In genomic region chr17:62423647-62424461, GRCh38 we compare ENCODE assay signal across 8 cellular contexts. TPM values are rescaled to one million over a fixed set of nuclear protein-coding genes. Genes with fewer than 3 reads are reported as not detected.
DNase-seq lines count a peak whose midpoint lies in the region; ATAC-seq and TF ChIP-seq lines count a peak whose summit lies in the region.
"Not testable (repeated sequence)": the region's sequence is repeated elsewhere in the genome, so short reads cannot be mapped to it uniquely, and the experiment has no call there.

METTL2A (plus strand) TSS chr17:62423897; CDS start chr17:62423903, 6 bp downstream.

- H3K36me3 Mint-ChIP-seq in T-helper 1 cell treated with Interleukin-12 subunit alpha and Interleukin-12 subunit beta and Interleukin-4 antibody, amounts not matched to agents 30 μg/mL and 1 μg/mL, for 36 hours (ENCODE audit: low read depth): not testable (repeated sequence)

- WGBS in right cardiac atrium: under 1% methylated on average over 58 of the region's 58 CpGs

- TF ChIP-seq POLR2A in uterus (IDR thresholded peaks at IDR 0.05): peak; percentile 28 to 37

- ATAC-seq in GM18502 (IDR thresholded peaks at IDR 0.05; ENCODE audit: poor library complexity, unreplicated experiment) (peak; percentile 94), HG02943 (IDR thresholded peaks at IDR 0.05; ENCODE audit: low read depth, unreplicated experiment) (peak; percentile 88), right cardiac atrium (peak; percentile 96 to 98)

- H3K4me3 Mint-ChIP-seq in T-helper 1 cell treated with Interleukin-12 subunit alpha and Interleukin-12 subunit beta and Interleukin-4 antibody, amounts not matched to agents 30 μg/mL and 1 μg/mL, for 36 hours: peak within 1 kb of the TSS; percentile 99

- H3K4me3 ChIP-seq in right cardiac atrium (ENCODE audit: low read length) (peak within 1 kb of the TSS; percentile 50), uterus (peak within 1 kb of the TSS; percentile 57 to 82)

- H3K4me1 ChIP-seq in right cardiac atrium (ENCODE audit: control insufficient read depth, insufficient read depth, low read length); uterus: not testable (repeated sequence)

- H3K27ac ChIP-seq in right cardiac atrium (ENCODE audit: low read length) (peak within 1 kb of the TSS; percentile 4), uterus (peak within 1 kb of the TSS; percentile 53 to 58)

- H3K4me1 Mint-ChIP-seq in T-helper 1 cell treated with Interleukin-12 subunit alpha and Interleukin-12 subunit beta and Interleukin-4 antibody, amounts not matched to agents 30 μg/mL and 1 μg/mL, for 36 hours (ENCODE audit: low read depth): peaks cover 19% of the 10 kb centered on the region

- H3K36me3 ChIP-seq in uterus: not testable (repeated sequence)

- not testable (repeated sequence) for H3K27me3 ChIP-seq in right cardiac atrium (ENCODE audit: control insufficient read depth, insufficient read depth); uterus

- TF ChIP-seq CTCF in uterus (IDR thresholded peaks at IDR 0.05): peak in 3 of 4 experiments; percentile 29 to 37 (median 34)

- not testable (repeated sequence) for H3K27me3 Mint-ChIP-seq in T-helper 1 cell treated with Interleukin-12 subunit alpha and Interleukin-12 subunit beta and Interleukin-4 antibody, amounts not matched to agents 30 μg/mL and 1 μg/mL, for 36 hours (ENCODE audit: low read depth)

- H3K9me3 ChIP-seq in right cardiac atrium (ENCODE audit: control insufficient read depth, low read length); uterus: not testable (repeated sequence)

- peak within 1 kb of the TSS; percentile 89 for H3K27ac Mint-ChIP-seq in T-helper 1 cell treated with Interleukin-12 subunit alpha and Interleukin-12 subunit beta and Interleukin-4 antibody, amounts not matched to agents 30 μg/mL and 1 μg/mL, for 36 hours

- H3K9me3 Mint-ChIP-seq in T-helper 1 cell treated with Interleukin-12 subunit alpha and Interleukin-12 subunit beta and Interleukin-4 antibody, amounts not matched to agents 30 μg/mL and 1 μg/mL, for 36 hours: not testable (repeated sequence)

- DNase-seq in NCI-H1694 treated with DMSO at 0.1 percent for 48 hours (lab: John Stamatoyannopoulos, UW) (peak; percentile 82), amygdala (lab: John Stamatoyannopoulos, UW) (peak; percentile 11 to 85 (median 63)), right cardiac atrium (peak; percentile 86 to 90 (median 89)), putamen (ENCODE audit: low spot score) (peak; percentile 81), uterus (peak; percentile 72 to 77)

- intact Hi-C loops in right cardiac atrium (cut with DNase I); uterus (cut with DNase I; ENCODE audit: low total_unique reads): not testable (repeated sequence)

RNA-seq across cellular contexts. Expression of gene METTL2A, which starts in this region (rescaled TPM):
- total RNA-seq in right cardiac atrium (10 to 100 TPM; 12.0 to 17.3 (median 15.8) TPM), uterus (10 to 100 TPM in 2 of 4 donors, 1 to 10 TPM in 2; 5.9 to 30.8 (median 15.2) TPM)
- 10.6 TPM for polyA plus RNA-seq in right cardiac atrium

Comparison
In these comparisons a context has a peak if more than half of its experiments do, and no peak if none do; other contexts are left out.
1. Peak in every context shown above with its lines: DNase-seq, ATAC-seq, H3K4me3 ChIP-seq and H3K27ac ChIP-seq.